In genomic region chr7:140425718-140426117, GRCh38 we compare ENCODE assay signal across 29 cellular contexts. TPM values are rescaled to one million over a fixed set of nuclear protein-coding genes. Genes with fewer than 3 reads are reported as not detected.
"Had no signal": no experiment of that assay in that cellular context is flagged by ENCODE, and none has a peak within 500 bp of the region (broad histone marks: within the 10 kb centered on the region; RNA-seq: fewer than 3 reads in every experiment).

No MANE protein-coding gene starts in this region.

- H3K27ac ChIP-seq: adrenal gland, breast epithelium, cardiac muscle cell, coronary artery, esophagus muscularis mucosa, foreskin keratinocyte, gastrocnemius medialis had no signal

- H3K9me3 ChIP-seq: adrenal gland, breast epithelium, esophagus muscularis mucosa, gastrocnemius medialis had no signal

- H3K4me1 ChIP-seq: adrenal gland, breast epithelium, esophagus muscularis mucosa, foreskin keratinocyte, gastrocnemius medialis had no signal

- H3K36me3 ChIP-seq: adrenal gland, breast epithelium, cardiac muscle cell, esophagus muscularis mucosa, gastrocnemius medialis had no signal

- DNase-seq: activated CD4-positive, alpha-beta T cell treated with anti-CD3 and anti-CD28 coated beads for 36 hours; activated CD4-positive, alpha-beta T cell treated with anti-CD3 and anti-CD28 coated beads, Interleukin-2, amount 10 ng/mL, durations not matched to agents 24 days and 14 days; activated CD4-positive, alpha-beta T cell treated with anti-CD3 and anti-CD28 coated beads, Interleukin-2, amount 50 U/mL, for 48 hours; activated CD4-positive, CD25-positive, alpha-beta regulatory T cell; activated CD4-positive, CD25-positive, alpha-beta regulatory T cell treated with anti-CD3 and anti-CD28 coated beads, Interleukin-2, amount 50 U/mL, for 72 hours; activated CD8-positive, alpha-beta memory T cell treated with anti-CD3 and anti-CD28 coated beads for 24 hours; activated CD8-positive, alpha-beta T cell treated with anti-CD3 and anti-CD28 coated beads for 36 hours; activated effector memory CD4-positive, alpha-beta T cell treated with Interleukin-2 at 50 U/mL for 16 hours; activated gamma-delta T cell treated with Interleukin-2 at 50 U/mL for 16 hours; activated naive CD4-positive, alpha-beta T cell treated with anti-CD3 and anti-CD28 coated beads, Interleukin-2, amount 50 U/mL, for 16 hours; activated naive CD4-positive, alpha-beta T cell treated with Interleukin-2 at 50 U/mL for 16 hours; activated naive CD8-positive, alpha-beta T cell treated with anti-CD3 and anti-CD28 coated beads, Interleukin-2, amount 50 U/mL, for 24 hours; activated T-cell treated with anti-CD3 and anti-CD28 coated beads, Interleukin-2, amount 50 U/mL, for 4 hours; amygdala; aorta; effector CD4-positive, alpha-beta T cell; effector memory CD8-positive, alpha-beta T cell; erythroblast; foreskin keratinocyte; gastrocnemius medialis; glutamatergic neuron; T-helper 2 cell had no signal

- ATAC-seq: activated CD4-positive, alpha-beta T cell treated with anti-CD3 and anti-CD28 coated beads for 36 hours; activated CD8-positive, alpha-beta T cell treated with anti-CD3 and anti-CD28 coated beads for 36 hours; activated naive CD8-positive, alpha-beta T cell treated with anti-CD3 and anti-CD28 coated beads, Interleukin-2, amount 50 U/mL, for 24 hours; activated T-helper 17 cell treated with anti-CD3 and anti-CD28 coated beads, Interleukin-2, amount 50 U/mL, for 72 hours; effector memory CD8-positive, alpha-beta T cell; foreskin keratinocyte; gastrocnemius medialis had no signal

- H3K4me3 ChIP-seq: adrenal gland, breast epithelium, cardiac muscle cell, coronary artery, esophagus muscularis mucosa, gastrocnemius medialis had no signal

- H3K27me3 ChIP-seq: adrenal gland, breast epithelium, cardiac muscle cell, esophagus muscularis mucosa had no signal

RNA-seq across cellular contexts. Expression of gene RAB19, which starts 21.9 kb away (rescaled TPM):
- total RNA-seq: adrenal gland, aorta, cerebellum, esophagus muscularis mucosa, gastrocnemius medialis had no signal
